In genomic region chr14:31692376-31692781, GRCh38 we compare ENCODE assay signal across 11 cellular contexts.
DNase-seq lines count a peak whose midpoint lies in the region; ATAC-seq and TF ChIP-seq lines count a peak whose summit lies in the region.
"Had no signal": no experiment of that assay in that cellular context is flagged by ENCODE, and none has a peak within 500 bp of the region (broad histone marks: within the 10 kb centered on the region; RNA-seq: fewer than 3 reads in every experiment).

No MANE protein-coding gene starts in this region.

- H3K36me3 Mint-ChIP-seq in activated T-cell treated with anti-CD3 and anti-CD28 coated beads, Interleukin-2, amount 50 U/mL, for 72 hours (ENCODE audit: insufficient read depth in 2 of 2), result no peaks in the 10 kb centered on the region
- H3K36me3 Mint-ChIP-seq: neural progenitor cell had no signal

- H3K14ac ChIP-seq in IMR-90 (replicated peaks; ENCODE audit: low read depth, low read length), result no peak overlapping the region

- no peak overlapping the region for H3K23ac ChIP-seq in IMR-90 (ENCODE audit: low read depth, low read length)

- H2BK20ac ChIP-seq in IMR-90 (ENCODE audit: low read depth, low read length), result no peak overlapping the region

- ATAC-seq in IMR-90 (ENCODE audit: low read depth) (no peak), left lobe of liver (peak; percentile 31), GM21786 (IDR thresholded peaks at IDR 0.05; ENCODE audit: unreplicated experiment) (no peak), GM19351 (IDR thresholded peaks at IDR 0.05; ENCODE audit: unreplicated experiment) (no peak)
- ATAC-seq in activated T-cell treated with anti-CD3 and anti-CD28 coated beads, Interleukin-2, amount 50 U/mL, for 72 hours (replicated peaks in 1 of 2), result no peak

- no peaks in the 10 kb centered on the region for H3K27me3 Mint-ChIP-seq in activated T-cell treated with anti-CD3 and anti-CD28 coated beads, Interleukin-2, amount 50 U/mL, for 72 hours (ENCODE audit: low read depth)
- H3K27me3 Mint-ChIP-seq: CD8-positive, alpha-beta memory T cell had no signal

- no peak overlapping the region for H3K4me3 Mint-ChIP-seq in activated T-cell treated with anti-CD3 and anti-CD28 coated beads, Interleukin-2, amount 50 U/mL, for 72 hours
- H3K4me3 Mint-ChIP-seq: CD8-positive, alpha-beta memory T cell; neural progenitor cell had no signal

- H3K27me3 ChIP-seq in BJ (ENCODE audit: control insufficient read depth, insufficient read depth, low read length), result no peaks in the 10 kb centered on the region
- no peaks in the 10 kb centered on the region for H3K27me3 ChIP-seq in IMR-90 (ENCODE audit: control insufficient read depth, insufficient read depth, low read length)
- H3K27me3 ChIP-seq: neural progenitor cell had no signal

- no peak overlapping the region for H3K9ac ChIP-seq in IMR-90 (ENCODE audit: low read depth, low read length)
- H3K9ac ChIP-seq: neural progenitor cell had no signal

- H2BK15ac ChIP-seq in IMR-90 (ENCODE audit: low read depth, low read length), result no peak overlapping the region

- H3K4me2 ChIP-seq in IMR-90 (ENCODE audit: low read depth, low read length), result no peak overlapping the region
- H3K4me2 ChIP-seq: neural progenitor cell had no signal

- H2AFZ ChIP-seq in IMR-90 (replicated peaks; ENCODE audit: low read length, poor library complexity), result no peak overlapping the region
- H2AFZ ChIP-seq: neural progenitor cell had no signal

- TF ChIP-seq CTCF in BJ (IDR thresholded peaks at IDR 0.05; ENCODE audit: insufficient read depth, low read depth, low read length), result no peak
- no peak for TF ChIP-seq CTCF in IMR-90 (conservative IDR thresholded peaks at IDR 0.05; ENCODE audit: low read depth, low read length)

- no peak overlapping the region for H4K5ac ChIP-seq in IMR-90 (ENCODE audit: low read depth, low read length)

- no peak for TF ChIP-seq POLR2A in IMR-90 (IDR thresholded peaks at IDR 0.05; ENCODE audit: low read depth, low read length)

- H2BK120ac ChIP-seq in IMR-90 (ENCODE audit: low read depth, low read length), result no peak overlapping the region

- intact Hi-C loops in IMR-90 (cut with micrococcal nuclease), result no loop called here

- no peak overlapping the region for H3K27ac Mint-ChIP-seq in activated T-cell treated with anti-CD3 and anti-CD28 coated beads, Interleukin-2, amount 50 U/mL, for 72 hours
- H3K27ac Mint-ChIP-seq: CD8-positive, alpha-beta memory T cell; neural progenitor cell had no signal

- no peak overlapping the region for H3K56ac ChIP-seq in IMR-90 (ENCODE audit: extremely low read depth, insufficient read depth, low read length)

- H3K27ac ChIP-seq in IMR-90 (ENCODE audit: insufficient read depth, low read length), result no peak overlapping the region
- H3K27ac ChIP-seq: neural progenitor cell had no signal

- no peaks in the 10 kb centered on the region for H3K9me3 Mint-ChIP-seq in activated T-cell treated with anti-CD3 and anti-CD28 coated beads, Interleukin-2, amount 50 U/mL, for 72 hours
- H3K9me3 Mint-ChIP-seq: neural progenitor cell had no signal

- CTCF ChIA-PET in BJ (lab: Yijun Ruan, JAX), result no interaction called here
- CTCF ChIA-PET in IMR-90 (lab: Yijun Ruan, JAX), result no interaction called here

- no peak overlapping the region for H4K91ac ChIP-seq in IMR-90 (ENCODE audit: insufficient read depth, low read depth, low read length)

- H3K9me1 ChIP-seq in IMR-90 (ENCODE audit: insufficient read depth, low read length), result no peaks in the 10 kb centered on the region

- H2AK5ac ChIP-seq in IMR-90 (ENCODE audit: low read depth, low read length), result no peak overlapping the region

- H4K8ac ChIP-seq in IMR-90 (ENCODE audit: low read depth in 2 of 2, low read length in 2 of 2), result no peak overlapping the region

- no peak overlapping the region for H3K18ac ChIP-seq in IMR-90 (ENCODE audit: low read depth, low read length)

- H3K4me1 Mint-ChIP-seq in activated T-cell treated with anti-CD3 and anti-CD28 coated beads, Interleukin-2, amount 50 U/mL, for 72 hours (ENCODE audit: low read depth), result no peaks in the 10 kb centered on the region

- DNase-seq in BJ (ENCODE audit: low read depth) (peak; percentile 11), IMR-90 (peak; percentile 5), RPMI7951 (ENCODE audit: low read depth) (peak; percentile 57), left lobe of liver (ENCODE audit: low spot score) (no peak)
- no peak for DNase-seq in activated T-cell treated with anti-CD3 and anti-CD28 coated beads, Interleukin-2, amount 50 U/mL, for 72 hours
- DNase-seq in stimulated activated CD4-positive, alpha-beta T cell treated with anti-CD3 and anti-CD28 coated beads, Interleukin-2, amount 100 ng/mL, for 24 hours, result no peak
- DNase-seq: amniotic stem cell; CD8-positive, alpha-beta memory T cell had no signal

- dilution Hi-C loops in IMR-90 (cut with HindIII; ENCODE audit: low sequenced_read_pairs, unreplicated experiment), result no loop called here

- H2AK9ac ChIP-seq in IMR-90 (replicated peaks; ENCODE audit: low read depth, low read length, poor library complexity), result no peak overlapping the region

- no peaks in the 10 kb centered on the region for H3K36me3 ChIP-seq in BJ (ENCODE audit: control insufficient read depth, insufficient read depth, low read length)
- no peaks in the 10 kb centered on the region for H3K36me3 ChIP-seq in IMR-90 (ENCODE audit: control insufficient read depth, insufficient read depth, low read length)
- H3K36me3 ChIP-seq: neural progenitor cell had no signal

- H2BK5ac ChIP-seq in IMR-90 (ENCODE audit: low read depth, low read length, poor library complexity, severe bottlenecking), result no peak overlapping the region

- WGBS in IMR-90 (ENCODE audit: extremely low coverage in 2 of 2, insufficient read length in 1 of 2), 2 experiments, result no CpG with 5 or more reads among the region's 1 CpG

- H3K9me3 ChIP-seq in IMR-90 (ENCODE audit: control insufficient read depth, insufficient read depth, low read length), result no peaks in the 10 kb centered on the region

- POLR2A ChIA-PET in BJ (lab: Charles Lee), result no interaction called here
- POLR2A ChIA-PET in IMR-90 (lab: Charles Lee; ENCODE audit: unreplicated experiment), result no interaction called here

- H3K79me1 ChIP-seq in IMR-90 (ENCODE audit: low read depth in 1 of 2, low read length in 2 of 2), result no peaks in the 10 kb centered on the region; a peak in 1 of 4 replicates

- no TSS peak for BruUV-seq in IMR-90 (replicated peaks; lab: Mats Ljungman, UMichigan)

- no peak overlapping the region for H3K4ac ChIP-seq in IMR-90 (ENCODE audit: low read depth, low read length)

- H4K20me1 ChIP-seq in IMR-90 (ENCODE audit: insufficient read depth, low read length), result no peaks in the 10 kb centered on the region

- no peak overlapping the region for H3K4me3 ChIP-seq in BJ (ENCODE audit: low read depth, low read length)
- no peak overlapping the region for H3K4me3 ChIP-seq in IMR-90 (ENCODE audit: insufficient read depth, low read depth, low read length)
- H3K4me3 ChIP-seq: neural progenitor cell had no signal

- no peak for TF ChIP-seq RAD21 in IMR-90 (IDR thresholded peaks at IDR 0.05; ENCODE audit: low read length)

- in situ Hi-C loops in IMR-90 (cut with MboI; ENCODE audit: low sequenced_read_pairs), result no loop called here

- H3K4me1 ChIP-seq in IMR-90 (ENCODE audit: control insufficient read depth, insufficient read depth, low read length), result no peaks in the 10 kb centered on the region
- H3K4me1 ChIP-seq: neural progenitor cell had no signal

TF ChIP-seq in IMR-90, 13 proteins besides CTCF, POLR2A, EP300 and RAD21:
- no peak for TF ChIP-seq MXI1 (IDR thresholded peaks at IDR 0.05; ENCODE audit: borderline replicate concordance, low read depth, low read length)
- no peak for TF ChIP-seq MAFK (IDR thresholded peaks at IDR 0.05; ENCODE audit: low read depth, low read length)
- no peak for TF ChIP-seq BHLHE40 (IDR thresholded peaks at IDR 0.05; ENCODE audit: low read depth, low read length)
- no peak for TF ChIP-seq RFX5 (IDR thresholded peaks at IDR 0.05; ENCODE audit: low read depth, low read length)
- TF ChIP-seq MAZ (IDR thresholded peaks at IDR 0.05; ENCODE audit: borderline replicate concordance, low read depth, low read length), result no peak

Comparison
In these comparisons a context has a peak if more than half of its experiments do, and no peak if none do; other contexts are left out.
1. DNase-seq: peak in BJ (single experiment), IMR-90 (single experiment) and RPMI7951 (single experiment); none in left lobe of liver (single experiment), activated T-cell treated with anti-CD3 and anti-CD28 coated beads, Interleukin-2, amount 50 U/mL, for 72 hours (0 of 2) and stimulated activated CD4-positive, alpha-beta T cell treated with anti-CD3 and anti-CD28 coated beads, Interleukin-2, amount 100 ng/mL, for 24 hours (0 of 2).